Comparison of ENCODE assay signal across 1 cellular context in genomic region chr1:1013105-1013921, GRCh38.
TF ChIP-seq lines count a peak whose summit lies in the region.

ISG15 (plus strand) TSS chr1:1013497; CDS start chr1:1013574, 77 bp downstream.

TF ChIP-seq in HepG2, 621 proteins besides CTCF, POLR2A, EP300 and RAD21 (continued from another document and continues in another):
- peak; percentile 84; the same call in 1 of the 2 replicates for TF ChIP-seq ZBTB25 (CRISPR knock-in tag; IDR thresholded peaks at IDR 0.05)
- peak; percentile 95 for TF ChIP-seq KLF9 (CRISPR knock-in tag; IDR thresholded peaks at IDR 0.05; ENCODE audit: low read depth)
- TF ChIP-seq NCOA5 (CRISPR knock-in tag; IDR thresholded peaks at IDR 0.05) = no peak
- TF ChIP-seq ZNF646 (CRISPR knock-in tag; IDR thresholded peaks at IDR 0.05) = no peak
- TF ChIP-seq SP4 (CRISPR knock-in tag; IDR thresholded peaks at IDR 0.05) = 0 out of 2 replicates have a peak, but pooled peaks have one; percentile 32
- TF ChIP-seq ZBTB14 (CRISPR knock-in tag; IDR thresholded peaks at IDR 0.05) = no peak
- TF ChIP-seq RNF2 (conservative IDR thresholded peaks at IDR 0.05; ENCODE audit: low read depth) = no peak
- TF ChIP-seq ZNF446 (CRISPR knock-in tag; IDR thresholded peaks at IDR 0.05) = no peak
- TF ChIP-seq HINFP (CRISPR knock-in tag; IDR thresholded peaks at IDR 0.05; ENCODE audit: low read depth) = no peak
- no peak for TF ChIP-seq CHD4 (IDR thresholded peaks at IDR 0.05; ENCODE audit: borderline replicate concordance, low read length)
- no peak for TF ChIP-seq TCF12 (IDR thresholded peaks at IDR 0.05)
- TF ChIP-seq TCF12 (CRISPR knock-in tag; IDR thresholded peaks at IDR 0.05) = no peak
- TF ChIP-seq ZBTB7B (CRISPR knock-in tag; IDR thresholded peaks at IDR 0.05) = peak; percentile 47; the same call in 1 of the 2 replicates
- no peak for TF ChIP-seq MAFG (CRISPR knock-in tag; IDR thresholded peaks at IDR 0.05)
- no peak for TF ChIP-seq SRSF1 (optimal IDR thresholded peaks at IDR 0.05; ENCODE audit: low read depth, low read length)
- no peak for TF ChIP-seq SNAPC5 (CRISPR knock-in tag; IDR thresholded peaks at IDR 0.05; ENCODE audit: borderline replicate concordance)
- no peak for TF ChIP-seq ZNF441 (CRISPR knock-in tag; IDR thresholded peaks at IDR 0.05; ENCODE audit: borderline replicate concordance)
- TF ChIP-seq ZBTB2 (CRISPR knock-in tag; IDR thresholded peaks at IDR 0.05; ENCODE audit: low read depth) = peak; percentile 42; the same call in 1 of the 2 replicates
- TF ChIP-seq SIN3A (IDR thresholded peaks at IDR 0.05; ENCODE audit: borderline replicate concordance, low read depth, low read length) = 0 out of 2 replicates have a peak, but pooled peaks have one; percentile 60
- no peak for TF ChIP-seq CCDC6 (CRISPR knock-in tag; IDR thresholded peaks at IDR 0.05)
- TF ChIP-seq GATAD1 (CRISPR knock-in tag; IDR thresholded peaks at IDR 0.05) = peak; percentile 38; the same call in 1 of the 2 replicates
- TF ChIP-seq HOXA9 (CRISPR knock-in tag; IDR thresholded peaks at IDR 0.05; ENCODE audit: borderline replicate concordance) = no peak
- TF ChIP-seq ZNF800 (CRISPR knock-in tag; IDR thresholded peaks at IDR 0.05) = no peak
- peak; percentile 90 for TF ChIP-seq KMT2A (CRISPR knock-in tag; IDR thresholded peaks at IDR 0.05)
- TF ChIP-seq HOXA7 (CRISPR knock-in tag; IDR thresholded peaks at IDR 0.05) = no peak
- no peak for TF ChIP-seq NFATC3 (CRISPR knock-in tag; IDR thresholded peaks at IDR 0.05)
- TF ChIP-seq ZNF281 (CRISPR knock-in tag; IDR thresholded peaks at IDR 0.05; ENCODE audit: borderline replicate concordance) = no peak; the same call in 1 of the 2 replicates
- no peak for TF ChIP-seq ZNF816 (CRISPR knock-in tag; IDR thresholded peaks at IDR 0.05; ENCODE audit: borderline replicate concordance)
- TF ChIP-seq ESRRA (CRISPR knock-in tag; IDR thresholded peaks at IDR 0.05; ENCODE audit: low read depth) = peak; percentile 53; the same call in 1 of the 2 replicates
- TF ChIP-seq ZNF33B (CRISPR knock-in tag; IDR thresholded peaks at IDR 0.05) = no peak
- TF ChIP-seq PRDM15 (CRISPR knock-in tag; IDR thresholded peaks at IDR 0.05) = no peak
